In the genomic region with DNA sequence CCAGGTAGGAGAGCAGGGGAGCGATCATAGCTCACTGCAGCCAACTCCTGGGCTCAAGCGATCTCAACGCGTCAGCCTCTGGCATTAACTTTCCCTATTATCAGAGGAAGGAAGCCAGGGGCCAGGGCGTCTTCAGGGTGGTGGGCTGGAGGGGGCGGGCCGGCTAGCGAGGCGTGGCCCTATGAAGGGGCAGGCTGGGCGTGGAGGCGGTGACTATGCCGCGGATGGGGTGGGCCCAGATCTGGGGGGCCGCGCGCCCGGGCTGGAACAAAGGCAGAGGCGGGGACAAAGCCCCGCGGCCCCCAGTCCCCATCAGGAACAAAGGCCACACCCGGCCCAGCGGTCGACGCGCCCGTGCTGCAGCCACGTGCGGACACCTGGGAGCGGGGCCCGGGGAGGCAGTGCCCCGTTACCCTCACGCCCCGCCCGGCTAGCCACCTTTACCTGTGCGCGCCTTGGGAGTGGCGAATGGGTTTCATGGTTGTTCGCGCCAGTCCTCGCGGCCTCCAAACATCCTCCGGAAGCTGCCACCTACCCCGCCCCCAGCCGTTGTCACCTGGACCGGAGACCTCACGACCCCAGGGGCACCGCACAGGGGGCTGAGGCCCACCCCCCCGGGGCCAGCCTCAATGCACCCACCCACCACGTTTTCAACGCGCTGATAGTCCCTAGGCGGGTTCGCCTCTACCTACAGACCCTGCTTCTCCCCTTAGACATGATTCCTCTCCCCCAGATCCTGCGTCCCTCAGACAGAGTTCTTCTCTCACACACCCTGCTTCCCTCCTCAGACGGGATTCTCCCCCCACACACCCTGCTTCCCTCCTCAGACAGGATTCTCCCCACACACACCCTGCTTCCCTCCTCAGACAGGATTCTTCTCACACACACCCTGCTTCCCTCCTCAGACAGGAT, we compare ENCODE assay signal across 9 cellular contexts. TPM values are rescaled to one million over a fixed set of nuclear protein-coding genes. Genes with fewer than 3 reads are reported as not detected.
DNase-seq lines count a peak whose midpoint lies in the region; ATAC-seq and TF ChIP-seq lines count a peak whose summit lies in the region.
"Had no signal": no experiment of that assay in that cellular context is flagged by ENCODE, and none has a peak within 500 bp of the region (broad histone marks: within the 10 kb centered on the region; RNA-seq: fewer than 3 reads in every experiment).

No MANE protein-coding gene starts in this region.

- H3K4me3 ChIP-seq in brain microvascular endothelial cell (ENCODE audit: low read depth, low read length) (peak overlapping the region; percentile 43), transverse colon (peak overlapping the region in 3 of 4 donors; percentile 1 to 37 (median 11))

- no peaks in the 10 kb centered on the region for H3K9me3 ChIP-seq in transverse colon

- H3K36me3 ChIP-seq in brain microvascular endothelial cell (replicated peaks) (no peaks in the 10 kb centered on the region), transverse colon (no peaks in the 10 kb centered on the region)

- TF ChIP-seq POLR2A in transverse colon (IDR thresholded peaks at IDR 0.05): no peak

- H3K27me3 ChIP-seq in brain microvascular endothelial cell (replicated peaks) (peaks cover 7% of the 10 kb centered on the region), transverse colon (peaks cover 14% of the 10 kb centered on the region)

- peak; percentile 74 for DNase-seq in DMS53 (lab: John Stamatoyannopoulos, UW)
- DNase-seq in NCI-H748 (lab: John Stamatoyannopoulos, UW; ENCODE audit: unreplicated experiment): peak; percentile 96
- no peak for DNase-seq in brain microvascular endothelial cell
- peak; percentile 9 to 40 for DNase-seq in lung microvascular endothelial cell (ENCODE audit: low read depth in 2 of 2)
- DNase-seq in transverse colon: no peak
- no peak for DNase-seq in UCSD-AML1 (lab: John Stamatoyannopoulos, UW; ENCODE audit: unreplicated experiment)

- H3K4me1 ChIP-seq in transverse colon: peaks cover 0 to 17% (median 12%) of the 10 kb centered on the region in 4 donors

- TF ChIP-seq EP300 in transverse colon (IDR thresholded peaks at IDR 0.05; ENCODE audit: low read depth): no peak

- H3K27ac ChIP-seq in brain microvascular endothelial cell (no peak overlapping the region), transverse colon (no peak overlapping the region)
- H3K27ac ChIP-seq: HL-60 had no signal

- ATAC-seq in GM21825 (IDR thresholded peaks at IDR 0.05; ENCODE audit: unreplicated experiment) (no peak), HG02870 (IDR thresholded peaks at IDR 0.05; ENCODE audit: unreplicated experiment) (no peak)

- in situ Hi-C loops in brain microvascular endothelial cell (cut with HindIII; ENCODE audit: low pct_ligation_motif_present, low sequenced_read_pairs) (no loop called here), transverse colon (cut with MboI; ENCODE audit: low pct_ligation_motif_present in 1 of 4, low pct_unique_long_range_greater_than_20kb in 1 of 4, low sequenced_read_pairs in 3 of 4) (no loop called here)

- TF ChIP-seq CTCF in brain microvascular endothelial cell (IDR thresholded peaks at IDR 0.05; ENCODE audit: low read depth, low read length, missing control alignments) (no peak), transverse colon (IDR thresholded peaks at IDR 0.05) (no peak)

- WGBS in transverse colon (ENCODE audit: low coverage in 1 of 2), 2 donors: 6 to 7% methylated on average over 7 to 40 of the region's 55 CpGs

- intact Hi-C loops in transverse colon (cut with DNase I; ENCODE audit: low total_unique reads): no loop called here

RNA-seq across cellular contexts. Expression of a gene that starts 5.4 kb away (rescaled TPM):
- total RNA-seq in lung microvascular endothelial cell: 275 and 278 TPM in 2 replicates
- 100 to 1,000 TPM; 180 to 694 (median 297) TPM for total RNA-seq in transverse colon

RNA-seq across cellular contexts. Expression of a gene that starts 16.4 kb away (rescaled TPM):
- 86.1 and 93.5 TPM in 2 replicates for total RNA-seq in lung microvascular endothelial cell
- 100 to 1,000 TPM in 3 of 4 donors, 10 to 100 TPM in 1; 24.7 to 194 (median 141) TPM for total RNA-seq in transverse colon

RNA-seq across cellular contexts. Expression of a gene that starts 18.9 kb away (rescaled TPM):
- total RNA-seq in lung microvascular endothelial cell: 3.7 and 5.0 TPM in 2 replicates
- total RNA-seq in transverse colon: 10 to 100 TPM; 12.8 to 24.7 (median 18.1) TPM

RNA-seq across cellular contexts. Expression of a gene that starts 19.9 kb away (rescaled TPM):
- total RNA-seq in lung microvascular endothelial cell (50.1 and 66.7 TPM in 2 replicates), transverse colon (10 to 100 TPM; 24.2 to 56.9 (median 26.7) TPM)

RNA-seq across cellular contexts. Expression of a gene that starts 26.7 kb away (rescaled TPM):
- 6.1 and 8.1 TPM in 2 replicates for total RNA-seq in lung microvascular endothelial cell
- total RNA-seq in transverse colon: 1 to 10 TPM in 3 of 4 donors, not detected in 1; 3.3 to 5.0 (median 4.4) TPM

Comparison
In these comparisons a context has a peak if more than half of its experiments do, and no peak if none do; other contexts are left out.
1. DNase-seq: peak in DMS53 (single experiment), NCI-H748 (single experiment) and lung microvascular endothelial cell (2 of 2); none in brain microvascular endothelial cell (single experiment), transverse colon (single experiment) and UCSD-AML1 (single experiment).